Comparison of ENCODE assay signal across 9 cellular contexts in genomic region chr17:74833501-74834361, GRCh38. TPM values are rescaled to one million over a fixed set of nuclear protein-coding genes. Genes with fewer than 3 reads are reported as not detected.
A peak's percentile ranks its signal among the peaks of the same experiment; 100 is the strongest.
DNase-seq lines count a peak whose midpoint lies in the region; ATAC-seq, FAIRE-seq and TF ChIP-seq lines count a peak whose summit lies in the region.
"Had no signal": no experiment of that assay in that cellular context is flagged by ENCODE, and none has a peak within 500 bp of the region (broad histone marks: within the 10 kb centered on the region; RNA-seq: fewer than 3 reads in every experiment).

No MANE protein-coding gene starts in this region.

- no peaks in the 10 kb centered on the region for H3K9me3 Mint-ChIP-seq in activated naive CD4-positive, alpha-beta T cell treated with anti-CD3 and anti-CD28 coated beads, Interleukin-2, amount 50 U/mL, for 72 hours

- ATAC-seq in GM18505 (IDR thresholded peaks at IDR 0.05; ENCODE audit: unreplicated experiment): peak; percentile 69
- ATAC-seq in HG02938 (IDR thresholded peaks at IDR 0.05; ENCODE audit: unreplicated experiment): no peak
- no peak for ATAC-seq in activated naive CD4-positive, alpha-beta T cell treated with anti-CD3 and anti-CD28 coated beads, Interleukin-2, amount 50 U/mL, for 72 hours

- H3K27ac Mint-ChIP-seq in activated naive CD4-positive, alpha-beta T cell treated with anti-CD3 and anti-CD28 coated beads, Interleukin-2, amount 50 U/mL, for 72 hours: peak overlapping the region in 1 of 2 donors; percentile 73

- H3K36me3 ChIP-seq in bronchial epithelial cell (ENCODE audit: control insufficient read depth, insufficient read depth, low read length): peaks cover 5% of the 10 kb centered on the region

- no peaks in the 10 kb centered on the region for H3K36me3 Mint-ChIP-seq in activated naive CD4-positive, alpha-beta T cell treated with anti-CD3 and anti-CD28 coated beads, Interleukin-2, amount 50 U/mL, for 72 hours

- FAIRE-seq in bronchial epithelial cell (lab: Jason Lieb, UNC) (no peak), D721Med (lab: Jason Lieb, UNC) (no peak)
- FAIRE-seq: endometrium had no signal

- TF ChIP-seq CTCF in bronchial epithelial cell (IDR thresholded peaks at IDR 0.05; ENCODE audit: insufficient read depth, low read length, severe bottlenecking) (no peak), D721Med (IDR thresholded peaks at IDR 0.05; ENCODE audit: insufficient read depth, missing control alignments) (no peak)

- DNase-seq in MV-4-11 (lab: John Stamatoyannopoulos, UW) (peak; percentile 59), bronchial epithelial cell (ENCODE audit: low read depth) (peak; percentile 18), retina (peak; percentile 94), D721Med (ENCODE audit: insufficient read length, low spot score) (no peak)
- no peak for DNase-seq in activated naive CD4-positive, alpha-beta T cell treated with anti-CD3 and anti-CD28 coated beads, Interleukin-2, amount 50 U/mL, for 72 hours (ENCODE audit: low spot score in 2 of 2)
- DNase-seq: activated CD4-positive, alpha-beta T cell treated with anti-CD3 and anti-CD28 coated beads, Interleukin-2, amount 50 U/mL, for 1 hour had no signal

- TF ChIP-seq POLR2A in GM18505 (IDR thresholded peaks at IDR 0.05; ENCODE audit: borderline replicate concordance, extremely low read depth, insufficient read depth, insufficient read length): no peak

- no peak overlapping the region for H3K4me3 ChIP-seq in bronchial epithelial cell (ENCODE audit: low read depth, low read length)

- H3K27me3 ChIP-seq in bronchial epithelial cell (ENCODE audit: control insufficient read depth, insufficient read depth, low read length): no peaks in the 10 kb centered on the region

RNA-seq across cellular contexts. Expression of gene GRIN2C, which starts 26.0 kb away (rescaled TPM):
- under 0.01 and 0.13 TPM in 2 replicates for total RNA-seq in bronchial epithelial cell
- total RNA-seq in activated naive CD4-positive, alpha-beta T cell treated with anti-CD3 and anti-CD28 coated beads, Interleukin-2, amount 50 U/mL, for 72 hours: under 1 TPM in 1 of 2 donors, not detected in 1; 0.87 TPM

RNA-seq across cellular contexts. Expression of gene FDXR, which starts 39.1 kb away (rescaled TPM):
- 30.8 and 49.5 TPM in 2 replicates for total RNA-seq in bronchial epithelial cell
- 10 to 100 TPM; 30.9 to 96.3 TPM for total RNA-seq in activated naive CD4-positive, alpha-beta T cell treated with anti-CD3 and anti-CD28 coated beads, Interleukin-2, amount 50 U/mL, for 72 hours

RNA-seq across cellular contexts. Expression of gene NAT9, which starts 57.6 kb away (rescaled TPM):
- 35.8 and 64.5 TPM in 2 replicates for total RNA-seq in bronchial epithelial cell
- 10 to 100 TPM; 38.2 to 57.2 TPM for total RNA-seq in activated naive CD4-positive, alpha-beta T cell treated with anti-CD3 and anti-CD28 coated beads, Interleukin-2, amount 50 U/mL, for 72 hours

RNA-seq across cellular contexts. Expression of gene FADS6, which starts 59.7 kb away (rescaled TPM):
- total RNA-seq in bronchial epithelial cell: 0.26 TPM in 1 of 2 replicates, not detected in the other
- not detected for total RNA-seq in activated naive CD4-positive, alpha-beta T cell treated with anti-CD3 and anti-CD28 coated beads, Interleukin-2, amount 50 U/mL, for 72 hours

Comparison
In these comparisons a context has a peak if more than half of its experiments do, and no peak if none do; other contexts are left out.
1. DNase-seq: peak in MV-4-11 (single experiment), bronchial epithelial cell (single experiment) and retina (single experiment); none in D721Med (single experiment) and activated naive CD4-positive, alpha-beta T cell treated with anti-CD3 and anti-CD28 coated beads, Interleukin-2, amount 50 U/mL, for 72 hours (0 of 2).